ENCODE assay signal across 20 cellular contexts in the genomic region with DNA sequence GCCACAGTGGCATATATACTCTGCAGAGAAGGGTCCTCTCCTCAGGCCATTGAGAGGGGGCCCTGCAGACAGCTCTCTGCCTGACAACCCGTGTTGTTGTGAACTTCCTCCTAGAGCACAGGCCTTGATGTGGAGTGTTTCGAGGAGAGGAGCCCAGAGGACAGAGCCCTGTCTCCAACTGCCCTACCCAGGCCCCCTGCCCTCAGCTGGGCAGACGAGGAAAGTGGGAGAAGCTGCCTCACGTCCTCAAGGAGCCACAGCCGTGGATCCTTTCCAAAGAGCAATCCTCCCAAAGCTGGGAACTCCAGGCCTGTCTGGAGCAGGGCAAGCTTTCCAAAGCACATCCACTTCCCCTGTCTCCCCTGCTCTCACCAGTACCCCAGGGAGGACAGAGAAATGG. TPM values are rescaled to one million over a fixed set of nuclear protein-coding genes. Genes with fewer than 3 reads are reported as not detected.
DNase-seq lines count a peak whose midpoint lies in the region; ATAC-seq and TF ChIP-seq lines count a peak whose summit lies in the region.
"Had no signal": no experiment of that assay in that cellular context is flagged by ENCODE, and none has a peak within 500 bp of the region (broad histone marks: within the 10 kb centered on the region; RNA-seq: fewer than 3 reads in every experiment).

No MANE protein-coding gene starts in this region.

- TF ChIP-seq POLR2A in sigmoid colon (IDR thresholded peaks at IDR 0.05): no peak

- no peak overlapping the region for H3K27ac Mint-ChIP-seq in CD14-positive monocyte

- DNase-seq in CD14-positive monocyte (ENCODE audit: low spot score) (peak; percentile 10), ELF-1 (ENCODE audit: low read depth, low spot score) (peak; percentile 0), left lobe of liver (ENCODE audit: low spot score) (peak; percentile 12), sigmoid colon (peak; percentile 34), NCI-H510A treated with DMSO at 0.1 percent for 48 hours (lab: John Stamatoyannopoulos, UW) (no peak)
- DNase-seq: CD4-positive, CD25-positive, alpha-beta regulatory T cell; DMS153; GOT3; IMR-90; Karpas-422; MG63; NCI-H1092 treated with DMSO at 0.1 percent for 48 hours; NCI-H1694; NCI-H524 had no signal

- H3K27ac ChIP-seq in sigmoid colon: no peak overlapping the region

- no peaks in the 10 kb centered on the region for H3K36me3 Mint-ChIP-seq in CD14-positive monocyte
- H3K36me3 Mint-ChIP-seq: CD4-positive, CD25-positive, alpha-beta regulatory T cell had no signal

- TF ChIP-seq EP300 in sigmoid colon (IDR thresholded peaks at IDR 0.05): no peak

- no peaks in the 10 kb centered on the region for H3K4me1 ChIP-seq in sigmoid colon
- H3K4me1 ChIP-seq: Caco-2 had no signal

- ATAC-seq in left lobe of liver (no peak), GM19351 (IDR thresholded peaks at IDR 0.05; ENCODE audit: unreplicated experiment) (no peak), HG02885 (IDR thresholded peaks at IDR 0.05; ENCODE audit: poor library complexity, unreplicated experiment) (no peak)
- ATAC-seq: Panc1, Right ventricle myocardium inferior had no signal

- no peaks in the 10 kb centered on the region for H3K9me3 ChIP-seq in sigmoid colon
- H3K9me3 ChIP-seq: Caco-2, MG63 had no signal

- peaks cover 1 to 4% (median 3%) of the 10 kb centered on the region in 3 donors for H3K27me3 Mint-ChIP-seq in CD14-positive monocyte (ENCODE audit: low read depth in 3 of 3)

- H3K4me3 ChIP-seq in sigmoid colon: no peak overlapping the region
- H3K4me3 ChIP-seq: MG63 had no signal

- no peaks in the 10 kb centered on the region for H3K4me1 Mint-ChIP-seq in CD14-positive monocyte
- H3K4me1 Mint-ChIP-seq: CD4-positive, CD25-positive, alpha-beta regulatory T cell had no signal

- no peak overlapping the region for H3K4me3 Mint-ChIP-seq in CD14-positive monocyte
- H3K4me3 Mint-ChIP-seq: CD4-positive, CD25-positive, alpha-beta regulatory T cell had no signal

- TF ChIP-seq CTCF in CD14-positive monocyte (IDR thresholded peaks at IDR 0.05): no peak
- TF ChIP-seq CTCF in sigmoid colon (IDR thresholded peaks at IDR 0.05): no peak

- intact Hi-C loops in CD14-positive monocyte (cut with micrococcal nuclease): no loop called here
- intact Hi-C loops in sigmoid colon (cut with DNase I): no loop called here

- no peaks in the 10 kb centered on the region for H3K36me3 ChIP-seq in sigmoid colon
- H3K36me3 ChIP-seq: MG63 had no signal

- peaks cover 0 to 2% (median 0%) of the 10 kb centered on the region in 7 donors for H3K9me3 Mint-ChIP-seq in CD14-positive monocyte

- 77 to 86% methylated on average over 5 of the region's 5 CpGs for WGBS in sigmoid colon, 2 donors

- no peaks in the 10 kb centered on the region for H3K27me3 ChIP-seq in sigmoid colon
- H3K27me3 ChIP-seq: MG63 had no signal

RNA-seq across cellular contexts. Expression of a gene that starts 10.7 kb away (rescaled TPM):
- polyA plus RNA-seq in CD14-positive monocyte (not detected), sigmoid colon (under 1 TPM in 1 of 3 donors, not detected in 2; 0.04 TPM)
- total RNA-seq in left lobe of liver (not detected), sigmoid colon (1 to 10 TPM in 1 of 4 donors, under 1 TPM in 1, not detected in 2; 0.66 to 1.8 TPM)
- total RNA-seq: Caco-2; CD4-positive, CD25-positive, alpha-beta regulatory T cell; HT-29; IMR-90 had no signal
- polyA plus RNA-seq: IMR-90 had no signal
